15 cellular contexts compared by ENCODE assay signal in the genomic region with DNA sequence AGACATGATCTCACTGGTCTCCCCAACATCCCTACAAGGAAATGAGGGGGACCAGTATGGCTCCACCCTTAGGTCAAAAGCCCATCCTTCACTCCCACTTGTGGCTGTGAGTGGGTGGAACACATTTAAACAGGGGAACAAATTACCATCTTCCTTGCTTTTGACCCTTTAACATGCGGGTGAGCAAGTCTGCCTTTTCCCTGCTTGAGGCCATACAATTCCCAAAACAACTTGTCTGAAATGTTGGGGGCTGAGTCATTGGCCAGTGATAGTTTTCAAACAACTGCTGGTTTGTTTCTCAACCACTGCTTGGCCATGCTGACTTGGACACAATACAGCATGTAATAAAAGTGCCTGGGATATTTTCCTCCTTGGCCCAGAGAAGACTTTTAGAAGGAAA. TPM values are rescaled to one million over a fixed set of nuclear protein-coding genes. Genes with fewer than 3 reads are reported as not detected.
DNase-seq lines count a peak whose midpoint lies in the region; ATAC-seq, FAIRE-seq and TF ChIP-seq lines count a peak whose summit lies in the region.
"Had no signal": no experiment of that assay in that cellular context is flagged by ENCODE, and none has a peak within 500 bp of the region (broad histone marks: within the 10 kb centered on the region; RNA-seq: fewer than 3 reads in every experiment).

No MANE protein-coding gene starts in this region.

- H3K27me3 ChIP-seq in bronchial epithelial cell (ENCODE audit: control insufficient read depth, insufficient read depth, low read length) (no peaks in the 10 kb centered on the region), right atrium auricular region (no peaks in the 10 kb centered on the region), smooth muscle cell (ENCODE audit: low read depth) (no peaks in the 10 kb centered on the region)
- H3K27me3 ChIP-seq: adrenal gland, spleen had no signal

- POLR2A ChIA-PET in HEK293T (lab: Yijun Ruan, JAX), result no interaction called here

- H3K36me3 ChIP-seq in bronchial epithelial cell (ENCODE audit: control insufficient read depth, insufficient read depth, low read length), result no peaks in the 10 kb centered on the region
- H3K36me3 ChIP-seq in right atrium auricular region, result no peaks in the 10 kb centered on the region
- H3K36me3 ChIP-seq in smooth muscle cell (ENCODE audit: low read depth), result no peaks in the 10 kb centered on the region
- H3K36me3 ChIP-seq: adrenal gland, spleen had no signal

- no peak for FAIRE-seq in bronchial epithelial cell (lab: Jason Lieb, UNC)
- FAIRE-seq: GM12891 had no signal

- 23% methylated on average over 1 of the region's 1 CpG for WGBS in smooth muscle cell (ENCODE audit: low lambda C conversion rate)

- no peak overlapping the region for H3K4me2 ChIP-seq in smooth muscle cell

- H3K9me3 ChIP-seq in right atrium auricular region (no peaks in the 10 kb centered on the region), smooth muscle cell (replicated peaks; ENCODE audit: low read depth) (no peaks in the 10 kb centered on the region)
- H3K9me3 ChIP-seq: adrenal gland, spleen had no signal

- CTCF ChIA-PET in HEK293T (lab: Yijun Ruan, JAX), result no interaction called here

- H2AFZ ChIP-seq in smooth muscle cell (ENCODE audit: low read depth), result no peak overlapping the region

- TF ChIP-seq CTCF in bronchial epithelial cell (IDR thresholded peaks at IDR 0.05; ENCODE audit: insufficient read depth, low read length, severe bottlenecking), result no peak
- TF ChIP-seq CTCF in right atrium auricular region (IDR thresholded peaks at IDR 0.05), result no peak
- TF ChIP-seq CTCF in smooth muscle cell (IDR thresholded peaks at IDR 0.05; ENCODE audit: borderline replicate concordance, insufficient read depth, poor library complexity, severe bottlenecking), result no peak

- H3K4me1 ChIP-seq in right atrium auricular region, result peaks cover 0 to 15% of the 10 kb centered on the region in 2 donors
- no peaks in the 10 kb centered on the region for H3K4me1 ChIP-seq in smooth muscle cell (ENCODE audit: low read depth)
- H3K4me1 ChIP-seq: adrenal gland, spleen had no signal

- peak; percentile 61 for DNase-seq in GM03348 (ENCODE audit: low spot score)
- peak; percentile 72 for DNase-seq in bronchial epithelial cell (ENCODE audit: low read depth)
- DNase-seq in right atrium auricular region (ENCODE audit: low spot score), result peak; percentile 78
- DNase-seq in smooth muscle cell (lab: John Stamatoyannopoulos, UW; ENCODE audit: unreplicated experiment), result no peak
- no peak for DNase-seq in HEK293T (ENCODE audit: extremely low spot score)
- no peak for DNase-seq in activated CD8-positive, alpha-beta memory T cell treated with anti-CD3 and anti-CD28 coated beads for 24 hours
- DNase-seq: activated CD8-positive, alpha-beta T cell treated with anti-CD3 and anti-CD28 coated beads, Interleukin-2, amount 10 ng/mL, durations not matched to agents 7 days and 5 days; adrenal gland; CD8-positive, alpha-beta T cell; NCI-H1436; spleen had no signal

- H3K27ac ChIP-seq in right atrium auricular region (peak overlapping the region; percentile 60 to 72), smooth muscle cell (ENCODE audit: low read depth) (peak overlapping the region; percentile 12)
- H3K27ac ChIP-seq: adrenal gland, spleen had no signal

- no peak overlapping the region for H3K9ac ChIP-seq in smooth muscle cell (ENCODE audit: low read depth)

- H3F3A ChIP-seq in smooth muscle cell (ENCODE audit: low read depth), result no peaks in the 10 kb centered on the region

- H4K20me1 ChIP-seq in smooth muscle cell (ENCODE audit: low read depth), result no peaks in the 10 kb centered on the region

- H3K4me3 ChIP-seq in bronchial epithelial cell (ENCODE audit: low read depth, low read length) (no peak overlapping the region), right atrium auricular region (no peak overlapping the region), smooth muscle cell (no peak overlapping the region)
- H3K4me3 ChIP-seq: adrenal gland, spleen had no signal

- no peaks in the 10 kb centered on the region for H3K79me2 ChIP-seq in smooth muscle cell (ENCODE audit: low read depth)

- ATAC-seq in GM18907 (IDR thresholded peaks at IDR 0.05; ENCODE audit: unreplicated experiment), result no peak
- ATAC-seq in GM18519 (IDR thresholded peaks at IDR 0.05; ENCODE audit: low FRiP score, unreplicated experiment), result no peak
- ATAC-seq: activated CD8-positive, alpha-beta T cell treated with anti-CD3 and anti-CD28 coated beads, Interleukin-2, amount 10 ng/mL, durations not matched to agents 7 days and 5 days; CD8-positive, alpha-beta T cell; esophagus mucosa had no signal

TF ChIP-seq in HEK293T, 16 proteins besides CTCF, POLR2A, EP300 and RAD21:
- no peak for TF ChIP-seq ARNT (IDR thresholded peaks at IDR 0.05)
- TF ChIP-seq HDGF (IDR thresholded peaks at IDR 0.05; ENCODE audit: borderline replicate concordance), result no peak
- no peak for TF ChIP-seq FOXA1 (IDR thresholded peaks at IDR 0.05)
- no peak for TF ChIP-seq SUZ12 (IDR thresholded peaks at IDR 0.05)
- no peak for TF ChIP-seq ZNF384 (IDR thresholded peaks at IDR 0.05)
- TF ChIP-seq SP1 (IDR thresholded peaks at IDR 0.05), result no peak
- TF ChIP-seq BHLHE40 (IDR thresholded peaks at IDR 0.05; ENCODE audit: borderline replicate concordance), result no peak
- no peak for TF ChIP-seq CTBP1 (IDR thresholded peaks at IDR 0.05; ENCODE audit: borderline replicate concordance)
- no peak for TF ChIP-seq ELF4 (IDR thresholded peaks at IDR 0.05)
- no peak for TF ChIP-seq FOXM1 (IDR thresholded peaks at IDR 0.05; ENCODE audit: borderline replicate concordance)
- no peak for TF ChIP-seq TARDBP (IDR thresholded peaks at IDR 0.05)
- TF ChIP-seq, protein P1, sequence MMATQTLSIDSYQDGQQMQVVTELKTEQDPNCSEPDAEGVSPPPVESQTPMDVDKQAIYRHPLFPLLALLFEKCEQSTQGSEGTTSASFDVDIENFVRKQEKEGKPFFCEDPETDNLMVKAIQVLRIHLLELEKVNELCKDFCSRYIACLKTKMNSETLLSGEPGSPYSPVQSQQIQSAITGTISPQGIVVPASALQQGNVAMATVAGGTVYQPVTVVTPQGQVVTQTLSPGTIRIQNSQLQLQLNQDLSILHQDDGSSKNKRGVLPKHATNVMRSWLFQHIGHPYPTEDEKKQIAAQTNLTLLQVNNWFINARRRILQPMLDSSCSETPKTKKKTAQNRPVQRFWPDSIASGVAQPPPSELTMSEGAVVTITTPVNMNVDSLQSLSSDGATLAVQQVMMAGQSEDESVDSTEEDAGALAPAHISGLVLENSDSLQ (IDR thresholded peaks at IDR 0.05), result no peak
- TF ChIP-seq LEF1 (IDR thresholded peaks at IDR 0.05; ENCODE audit: borderline replicate concordance), result no peak
- TF ChIP-seq L3MBTL2 (conservative IDR thresholded peaks at IDR 0.05), result no peak
- no peak for TF ChIP-seq FOXK2 (IDR thresholded peaks at IDR 0.05)

RNA-seq across cellular contexts. Expression of gene COL8A1, which starts 39.6 kb away (rescaled TPM):
- 2.7 and 3.9 TPM in 2 replicates for total RNA-seq in bronchial epithelial cell
- 10 to 100 TPM; 43.3 to 53.8 TPM for total RNA-seq in right atrium auricular region
- 8.2 and 17.1 TPM in 2 replicates for total RNA-seq in smooth muscle cell
- 7.9 and 9.3 TPM in 2 replicates for polyA plus RNA-seq in smooth muscle cell
- total RNA-seq: CD8-positive, alpha-beta T cell had no signal

Comparison
In these comparisons a context has a peak if more than half of its experiments do, and no peak if none do; other contexts are left out.
1. DNase-seq: peak in GM03348 (single experiment), bronchial epithelial cell (single experiment) and right atrium auricular region (single experiment); none in smooth muscle cell (single experiment), HEK293T (single experiment) and activated CD8-positive, alpha-beta memory T cell treated with anti-CD3 and anti-CD28 coated beads for 24 hours (single experiment).